27 cellular contexts compared by ENCODE assay signal in the genomic region with DNA sequence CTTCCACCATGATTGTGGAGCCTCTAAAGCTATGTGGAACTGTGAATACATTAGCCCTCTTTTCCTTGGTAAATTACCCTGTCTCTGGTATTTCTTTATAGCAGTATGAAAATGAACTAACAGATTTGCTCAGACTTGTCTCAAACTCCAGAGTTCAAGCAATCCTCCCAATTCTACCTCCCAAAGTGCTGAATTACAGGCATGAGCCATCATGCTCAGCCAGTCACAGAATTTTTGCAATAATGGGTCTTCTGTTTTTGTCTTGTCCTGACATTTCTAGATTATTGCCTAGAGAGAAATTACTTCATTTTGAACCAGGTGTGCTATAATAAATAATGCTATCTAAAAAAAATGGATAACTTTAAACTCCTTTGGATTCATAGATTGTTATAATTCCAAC.
"Had no signal": no experiment of that assay in that cellular context is flagged by ENCODE, and none has a peak within 500 bp of the region (broad histone marks: within the 10 kb centered on the region; RNA-seq: fewer than 3 reads in every experiment).

No MANE protein-coding gene starts in this region.

- FAIRE-seq: urothelium cell line had no signal

- ATAC-seq: stimulated activated effector memory CD8-positive, alpha-beta T cell treated with anti-CD3 and anti-CD28 coated beads, Interleukin-12 subunit alpha, Interleukin-12 subunit beta, amount 100 ng/mL, for 72 hours; stimulated activated memory B cell treated with anti-CD40 and anti-IgM and Interleukin-4, amounts not matched to agents 10 μg/mL and 1 μg/mL and 100 μg/mL, for 72 hours; stimulated activated naive B cell treated with anti-CD40 and anti-IgM and Interleukin-4, amounts not matched to agents 10 μg/mL and 1 μg/mL and 100 μg/mL, for 72 hours; stimulated activated naive CD8-positive, alpha-beta T cell treated with anti-CD3 and anti-CD28 coated beads, Interleukin-15, amount 100 ng/mL, for 72 hours; stimulated activated naive CD8-positive, alpha-beta T cell treated with anti-CD3 and anti-CD28 coated beads, Interleukin-15, Interleukin-2, amounts not matched to agents 100 U/mL and 50 U/mL, for 24 hours; upper lobe of right lung had no signal

- H3K36me3 ChIP-seq: stomach, suprapubic skin, thoracic aorta, thyroid gland, tibial artery, tibial nerve, transverse colon, upper lobe of left lung, upper lobe of right lung, uterus, vagina had no signal

- H3K4me1 ChIP-seq: stomach, suprapubic skin, testis, thyroid gland, tibial artery, tibial nerve, transverse colon, upper lobe of left lung, upper lobe of right lung, uterus, vagina had no signal

- DNase-seq: stimulated activated CD4-positive, alpha-beta T cell treated with anti-CD3 and anti-CD28 coated beads, Interleukin-2, amount 100 ng/mL, for 48 hours; stimulated activated CD4-positive, alpha-beta T cell treated with anti-CD3 and anti-CD28 coated beads, Interleukin-4, amount 100 ng/mL, for 1 hour; stimulated activated CD4-positive, alpha-beta T cell treated with anti-CD3 and anti-CD28 coated beads, Interleukin-4, amount 100 ng/mL, for 24 hours; stimulated activated CD4-positive, alpha-beta T cell treated with anti-CD3 and anti-CD28 coated beads, Interleukin-4, amount 100 ng/mL, for 4 hours; stimulated activated CD8-positive, alpha-beta memory T cell treated with anti-CD3 and anti-CD28 coated beads, Interleukin-4, amount 100 ng/mL, for 48 hours; stimulated activated naive B cell treated with anti-CD40 and anti-IgM and Interleukin-4, amounts not matched to agents 10 μg/mL and 1 μg/mL and 100 μg/mL, for 72 hours; stimulated activated naive CD4-positive, alpha-beta T cell; stimulated activated naive CD4-positive, alpha-beta T cell treated with Interleukin-2 at 50 U/mL for 16 hours; stimulated activated naive CD8-positive, alpha-beta T cell treated with anti-CD3 and anti-CD28 coated beads, Interleukin-15, amount 100 ng/mL, for 72 hours; stimulated activated naive CD8-positive, alpha-beta T cell treated with anti-CD3 and anti-CD28 coated beads, Interleukin-15, Interleukin-2, amounts not matched to agents 100 U/mL and 50 U/mL, for 24 hours; stomach; substantia nigra; testis; thyroid gland; tibial artery; transverse colon; trophoblast cell; upper lobe of left lung; upper lobe of right lung; uterus had no signal

- H3K27me3 ChIP-seq: stomach, suprapubic skin, testis, thyroid gland, tibial artery, tibial nerve, transverse colon, upper lobe of left lung, upper lobe of right lung, uterus, vagina had no signal

- H3K4me3 ChIP-seq: stomach, suprapubic skin, testis, thoracic aorta, thyroid gland, tibial artery, tibial nerve, transverse colon, upper lobe of left lung, upper lobe of right lung, uterus, vagina had no signal

- H3K9me3 ChIP-seq: stomach, suprapubic skin, testis, thoracic aorta, thyroid gland, tibial artery, tibial nerve, transverse colon, upper lobe of left lung, upper lobe of right lung, uterus, vagina had no signal

- H3K27ac ChIP-seq: stomach, suprapubic skin, testis, thoracic aorta, thyroid gland, tibial artery, tibial nerve, transverse colon, upper lobe of left lung, upper lobe of right lung, uterus, vagina had no signal
